In the genomic region with DNA sequence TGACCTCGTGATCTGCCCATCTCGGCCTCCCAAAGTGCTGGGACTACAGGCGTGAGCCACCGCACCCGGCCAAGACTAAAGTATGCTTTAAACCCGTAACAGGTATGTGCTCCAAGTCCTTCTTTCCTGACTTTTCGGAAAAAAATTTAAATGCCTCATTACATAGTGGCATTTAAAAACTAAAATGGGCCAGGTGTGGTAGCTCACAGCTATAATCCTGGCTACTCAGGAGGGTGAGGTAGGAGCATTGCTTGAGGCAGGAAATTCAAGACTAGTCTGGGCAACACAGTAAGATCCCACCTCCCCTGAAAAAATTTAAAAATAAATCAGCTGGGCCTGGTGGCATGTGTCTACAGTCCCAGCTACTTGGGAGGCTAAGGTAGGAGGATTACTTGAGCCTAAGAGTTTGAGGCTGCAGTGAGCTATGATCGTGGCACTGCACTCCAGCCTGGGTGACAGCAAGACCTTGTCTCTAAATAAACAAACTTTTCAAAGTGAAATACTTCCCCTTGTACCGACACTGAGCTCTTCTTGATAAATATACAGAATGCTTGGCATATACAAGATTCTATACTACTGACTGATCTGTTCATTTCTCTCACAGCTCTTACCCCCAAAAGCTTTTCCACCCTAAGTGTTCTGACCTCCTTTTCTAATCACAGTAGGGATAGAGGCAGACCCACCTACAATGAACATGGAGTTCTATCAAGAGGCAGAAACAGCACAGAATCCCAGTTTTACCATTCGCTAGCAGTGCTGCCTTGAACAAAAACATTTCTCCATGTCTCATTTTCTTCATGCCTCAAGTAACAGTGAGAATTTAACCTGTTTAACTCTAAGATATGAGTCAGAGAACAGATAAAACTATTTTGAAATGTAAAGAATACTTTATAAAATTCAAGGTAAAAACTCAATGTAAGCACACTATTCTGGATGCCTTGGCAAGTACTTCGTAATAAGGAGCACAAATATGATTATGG, we compare ENCODE assay signal across 1 cellular context.
A peak's percentile ranks its signal among the peaks of the same experiment; 100 is the strongest.
TF ChIP-seq lines count a peak whose summit lies in the region.

No MANE protein-coding gene starts in this region.

TF ChIP-seq in HEK293, 187 proteins besides CTCF, POLR2A, EP300 and RAD21 (continued from another document):
- TF ChIP-seq, protein P1, sequence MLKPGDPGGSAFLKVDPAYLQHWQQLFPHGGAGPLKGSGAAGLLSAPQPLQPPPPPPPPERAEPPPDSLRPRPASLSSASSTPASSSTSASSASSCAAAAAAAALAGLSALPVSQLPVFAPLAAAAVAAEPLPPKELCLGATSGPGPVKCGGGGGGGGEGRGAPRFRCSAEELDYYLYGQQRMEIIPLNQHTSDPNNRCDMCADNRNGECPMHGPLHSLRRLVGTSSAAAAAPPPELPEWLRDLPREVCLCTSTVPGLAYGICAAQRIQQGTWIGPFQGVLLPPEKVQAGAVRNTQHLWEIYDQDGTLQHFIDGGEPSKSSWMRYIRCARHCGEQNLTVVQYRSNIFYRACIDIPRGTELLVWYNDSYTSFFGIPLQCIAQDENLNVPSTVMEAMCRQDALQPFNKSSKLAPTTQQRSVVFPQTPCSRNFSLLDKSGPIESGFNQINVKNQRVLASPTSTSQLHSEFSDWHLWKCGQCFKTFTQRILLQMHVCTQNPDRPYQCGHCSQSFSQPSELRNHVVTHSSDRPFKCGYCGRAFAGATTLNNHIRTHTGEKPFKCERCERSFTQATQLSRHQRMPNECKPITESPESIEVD (tag by site-specific recombination; IDR thresholded peaks at IDR 0.05): 0 out of 2 replicates have a peak, but pooled peaks have one; percentile 22
